In genomic region chr1:39177641-39178040, GRCh38 we compare ENCODE assay signal across 1 cellular context.
TF ChIP-seq lines count a peak whose summit lies in the region.

No MANE protein-coding gene starts in this region.

TF ChIP-seq in H1, 55 proteins besides CTCF, POLR2A, EP300 and RAD21 (continued from another document):
- TF ChIP-seq GTF2F1 (IDR thresholded peaks at IDR 0.05; ENCODE audit: borderline replicate concordance, low read depth, low read length) (no peak), POLR2AphosphoS5 (IDR thresholded peaks at IDR 0.05; ENCODE audit: low read depth, low read length) (no peak), KDM1A (IDR thresholded peaks at IDR 0.05; ENCODE audit: borderline replicate concordance, low read length) (no peak), CHD1 (IDR thresholded peaks at IDR 0.05; ENCODE audit: low read depth, low read length) (no peak), SAP30 (IDR thresholded peaks at IDR 0.05; ENCODE audit: insufficient read depth, insufficient replicate concordance, low read length) (no peak), BCL11A (IDR thresholded peaks at IDR 0.05; ENCODE audit: low read depth in 2 of 2, low read length in 2 of 2) (no peak), USF2 (IDR thresholded peaks at IDR 0.05; ENCODE audit: low read length) (no peak), PHF8 (conservative IDR thresholded peaks at IDR 0.05; ENCODE audit: low read depth, low read length) (no peak), ASH2L (IDR thresholded peaks at IDR 0.05; ENCODE audit: low read length) (no peak), HDAC6 (IDR thresholded peaks at IDR 0.05; ENCODE audit: low read depth, low read length) (no peak), SIX5 (IDR thresholded peaks at IDR 0.05; ENCODE audit: low read depth, low read length) (no peak), BRCA1 (IDR thresholded peaks at IDR 0.05; ENCODE audit: low read depth, low read length) (no peak), YY1 (IDR thresholded peaks at IDR 0.05; ENCODE audit: low read depth, low read length) (no peak), SP4 (IDR thresholded peaks at IDR 0.05; ENCODE audit: low read length) (no peak), SIN3A (conservative IDR thresholded peaks at IDR 0.05 in 1 of 2, IDR thresholded peaks at IDR 0.05 in 1 of 2; ENCODE audit: low read depth in 1 of 2, low read length in 2 of 2) (no peak)
- TF ChIP-seq, protein P1, sequence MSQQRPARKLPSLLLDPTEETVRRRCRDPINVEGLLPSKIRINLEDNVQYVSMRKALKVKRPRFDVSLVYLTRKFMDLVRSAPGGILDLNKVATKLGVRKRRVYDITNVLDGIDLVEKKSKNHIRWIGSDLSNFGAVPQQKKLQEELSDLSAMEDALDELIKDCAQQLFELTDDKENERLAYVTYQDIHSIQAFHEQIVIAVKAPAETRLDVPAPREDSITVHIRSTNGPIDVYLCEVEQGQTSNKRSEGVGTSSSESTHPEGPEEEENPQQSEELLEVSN (IDR thresholded peaks at IDR 0.05), result no peak
